ENCODE assay signal across 22 cellular contexts in genomic region chr6:101811108-101811507, GRCh38.
"Had no signal": no experiment of that assay in that cellular context is flagged by ENCODE, and none has a peak within 500 bp of the region (broad histone marks: within the 10 kb centered on the region; RNA-seq: fewer than 3 reads in every experiment).

No MANE protein-coding gene starts in this region.

- FAIRE-seq: endothelial cell of umbilical vein had no signal

- H3K27ac ChIP-seq: colonic mucosa, dorsolateral prefrontal cortex, esophagus muscularis mucosa, foreskin keratinocyte, gastroesophageal sphincter, heart left ventricle, hepatocyte, left lung had no signal

- H3K36me3 ChIP-seq: colonic mucosa, esophagus muscularis mucosa, gastroesophageal sphincter, heart left ventricle, left lung had no signal

- H3K4me3 ChIP-seq: colonic mucosa, dorsolateral prefrontal cortex, esophagus muscularis mucosa, gastroesophageal sphincter, heart left ventricle, hepatocyte, left lung, lung had no signal

- DNase-seq: colonic mucosa; cortex of kidney; dermis blood vessel endothelial cell; dorsolateral prefrontal cortex; effector CD4-positive, alpha-beta T cell; effector memory CD4-positive, alpha-beta T cell; foreskin keratinocyte; heart left ventricle; hypothalamus; immature natural killer cell; islet precursor cell; left cardiac atrium; left lung; left ventricle myocardium superior; mammary epithelial cell; mesendoderm; midbrain had no signal

- H3K27me3 ChIP-seq: colonic mucosa, dorsolateral prefrontal cortex, esophagus muscularis mucosa, foreskin keratinocyte, gastroesophageal sphincter, heart left ventricle, hepatocyte, left lung had no signal

- H3K4me1 ChIP-seq: colonic mucosa, esophagus muscularis mucosa, foreskin keratinocyte, gastroesophageal sphincter, heart left ventricle, left lung had no signal

- H3K9me3 ChIP-seq: colonic mucosa, esophagus muscularis mucosa, gastroesophageal sphincter, heart left ventricle, left lung had no signal
